In genomic region chr3:182941719-182942118, GRCh38 we compare ENCODE assay signal across 33 cellular contexts.
"Had no signal": no experiment of that assay in that cellular context is flagged by ENCODE, and none has a peak within 500 bp of the region (broad histone marks: within the 10 kb centered on the region; RNA-seq: fewer than 3 reads in every experiment).

No MANE protein-coding gene starts in this region.

- H3K4me3 ChIP-seq: adrenal gland, ascending aorta, body of pancreas, breast epithelium, cardiac muscle cell had no signal

- H3K27me3 ChIP-seq: adrenal gland, ascending aorta, body of pancreas, brain microvascular endothelial cell, breast epithelium, cardiac muscle cell had no signal

- ATAC-seq: activated naive CD4-positive, alpha-beta T cell treated with anti-CD3 and anti-CD28 coated beads, Interleukin-2, amount 50 U/mL, for 72 hours; activated naive CD8-positive, alpha-beta T cell treated with anti-CD3 and anti-CD28 coated beads, Interleukin-2, amount 50 U/mL, for 24 hours; activated T-cell treated with anti-CD3 and anti-CD28 coated beads, Interleukin-2, amount 50 U/mL, for 4 hours; activated T-cell treated with anti-CD3 and anti-CD28 coated beads, Interleukin-2, amount 50 U/mL, for 72 hours; activated T-helper 17 cell treated with anti-CD3 and anti-CD28 coated beads, Interleukin-2, amount 50 U/mL, for 72 hours; body of pancreas had no signal

- H3K27ac ChIP-seq: adrenal gland, ascending aorta, body of pancreas, brain microvascular endothelial cell, breast epithelium, cardiac muscle cell had no signal

- FAIRE-seq: astrocyte, bronchial epithelial cell, colon had no signal

- H3K36me3 ChIP-seq: breast epithelium had no signal

- H3K9me3 ChIP-seq: adrenal gland, ascending aorta, body of pancreas, breast epithelium had no signal

- DNase-seq: activated effector memory CD4-positive, alpha-beta T cell treated with anti-CD3 and anti-CD28 coated beads, Interleukin-2, amount 50 U/mL, for 16 hours; activated effector memory CD4-positive, alpha-beta T cell treated with Interleukin-2 at 50 U/mL for 16 hours; activated gamma-delta T cell; activated gamma-delta T cell treated with Interleukin-2 at 50 U/mL for 16 hours; activated naive CD4-positive, alpha-beta T cell; activated naive CD4-positive, alpha-beta T cell treated with anti-CD3 and anti-CD28 coated beads for 36 hours; activated naive CD4-positive, alpha-beta T cell treated with anti-CD3 and anti-CD28 coated beads, Interleukin-2, amount 10 ng/mL, durations not matched to agents 7 days and 5 days; activated naive CD4-positive, alpha-beta T cell treated with anti-CD3 and anti-CD28 coated beads, Interleukin-2, amount 50 U/mL, for 16 hours; activated naive CD4-positive, alpha-beta T cell treated with Interleukin-2 at 50 U/mL for 16 hours; activated naive CD8-positive, alpha-beta T cell treated with anti-CD3 and anti-CD28 coated beads for 36 hours; activated naive CD8-positive, alpha-beta T cell treated with anti-CD3 and anti-CD28 coated beads, Interleukin-2, amount 10 ng/mL, durations not matched to agents 7 days and 5 days; activated naive CD8-positive, alpha-beta T cell treated with anti-CD3 and anti-CD28 coated beads, Interleukin-2, amount 50 U/mL, for 24 hours; activated T-cell treated with anti-CD3 and anti-CD28 coated beads, Interleukin-2, amount 50 U/mL, for 4 hours; activated T-cell treated with anti-CD3 and anti-CD28 coated beads, Interleukin-2, amount 50 U/mL, for 48 hours; activated T-cell treated with anti-CD3 and anti-CD28 coated beads, Interleukin-2, amount 50 U/mL, for 72 hours; adrenal gland; amniotic stem cell; amygdala; anterior cingulate cortex; aorta; body of pancreas; brain microvascular endothelial cell; caudate nucleus; central memory CD4-positive, alpha-beta T cell; cerebellar nuclear complex had no signal

- H3K4me1 ChIP-seq: adrenal gland, ascending aorta, body of pancreas, breast epithelium had no signal
